17 cellular contexts compared by ENCODE assay signal in the genomic region with DNA sequence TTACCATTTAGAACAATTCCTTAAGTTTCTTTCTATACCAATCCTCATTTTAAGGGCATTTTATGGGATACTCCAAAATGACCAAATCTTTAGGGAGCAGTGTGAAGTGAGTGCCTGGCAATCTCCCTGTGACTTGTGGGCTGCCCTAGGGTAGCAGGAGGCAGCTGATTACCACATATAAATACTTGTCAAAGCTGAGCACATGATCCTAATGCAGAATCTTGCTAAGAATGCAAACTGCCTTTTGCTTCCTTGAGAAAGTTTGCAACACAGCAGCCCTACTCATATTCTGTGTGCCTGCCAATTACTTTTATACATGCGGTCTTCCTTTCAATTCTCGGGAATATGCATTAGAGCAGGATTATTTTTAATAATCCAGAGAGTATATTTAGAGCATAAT. TPM values are rescaled to one million over a fixed set of nuclear protein-coding genes. Genes with fewer than 3 reads are reported as not detected.
DNase-seq lines count a peak whose midpoint lies in the region; ATAC-seq and TF ChIP-seq lines count a peak whose summit lies in the region.
"Had no signal": no experiment of that assay in that cellular context is flagged by ENCODE, and none has a peak within 500 bp of the region (broad histone marks: within the 10 kb centered on the region; RNA-seq: fewer than 3 reads in every experiment).

No MANE protein-coding gene starts in this region.

- H3K4me3 Mint-ChIP-seq in osteocyte (ENCODE audit: unreplicated experiment), result no peak overlapping the region
- H3K4me3 Mint-ChIP-seq in activated T-cell treated with anti-CD3 and anti-CD28 coated beads, Interleukin-2, amount 50 U/mL, for 4 hours, result no peak overlapping the region
- H3K4me3 Mint-ChIP-seq: activated CD8-positive, alpha-beta T cell treated with anti-CD3 and anti-CD28 coated beads, Interleukin-2, amount 10 ng/mL, durations not matched to agents 7 days and 5 days; activated naive CD4-positive, alpha-beta T cell treated with anti-CD3 and anti-CD28 coated beads, Interleukin-2, amount 10 ng/mL, durations not matched to agents 7 days and 5 days; B cell; stimulated activated naive B cell treated with anti-CD40 and anti-IgM and Interleukin-4, amounts not matched to agents 10 μg/mL and 1 μg/mL and 100 μg/mL, for 72 hours had no signal

- TF ChIP-seq CTCF in choroid plexus epithelial cell (conservative IDR thresholded peaks at IDR 0.05; ENCODE audit: low read depth, low read length), result no peak
- TF ChIP-seq CTCF in osteocyte (IDR thresholded peaks at IDR 0.05), result no peak
- TF ChIP-seq CTCF in omental fat pad (IDR thresholded peaks at IDR 0.05), result no peak
- no peak for TF ChIP-seq CTCF in GM13976 (IDR thresholded peaks at IDR 0.05; ENCODE audit: borderline replicate concordance, control extremely low read depth, extremely low read depth, insufficient read depth, missing control alignments)

- DNase-seq in GF-D8 (lab: John Stamatoyannopoulos, UW), result peak; percentile 75
- DNase-seq in NOMO-1 treated with dmso at 0.1 percent for 144 hours (lab: John Stamatoyannopoulos, UW; ENCODE audit: unreplicated experiment), result peak; percentile 64
- DNase-seq in choroid plexus epithelial cell (ENCODE audit: low read depth), result peak; percentile 83
- no peak for DNase-seq in osteocyte (ENCODE audit: extremely low spot score, unreplicated experiment)
- DNase-seq in omental fat pad (ENCODE audit: low spot score), result no peak
- DNase-seq in activated T-cell treated with anti-CD3 and anti-CD28 coated beads, Interleukin-2, amount 50 U/mL, for 4 hours, result no peak
- DNase-seq in GM13976 (ENCODE audit: low spot score), result no peak
- DNase-seq: activated CD8-positive, alpha-beta T cell treated with anti-CD3 and anti-CD28 coated beads, Interleukin-2, amount 10 ng/mL, durations not matched to agents 7 days and 5 days; activated naive CD4-positive, alpha-beta T cell treated with anti-CD3 and anti-CD28 coated beads, Interleukin-2, amount 10 ng/mL, durations not matched to agents 7 days and 5 days; gastrocnemius medialis; NCI-H1694 treated with DMSO at 0.1 percent for 48 hours; stimulated activated CD4-positive, alpha-beta T cell treated with anti-CD3 and anti-CD28 coated beads, Interleukin-4, amount 100 ng/mL, for 1 hour; stimulated activated naive B cell treated with anti-CD40 and anti-IgM and Interleukin-4, amounts not matched to agents 10 μg/mL and 1 μg/mL and 100 μg/mL, for 72 hours had no signal

- in situ Hi-C loops in GM13976 (cut with MboI; ENCODE audit: low sequenced_read_pairs, unreplicated experiment), result no loop called here

- no peak for ATAC-seq in omental fat pad (ENCODE audit: low FRiP score)
- ATAC-seq in activated T-cell treated with anti-CD3 and anti-CD28 coated beads, Interleukin-2, amount 50 U/mL, for 4 hours, result no peak
- no peak for ATAC-seq in HG02884 (IDR thresholded peaks at IDR 0.05; ENCODE audit: unreplicated experiment)
- ATAC-seq: activated CD8-positive, alpha-beta T cell treated with anti-CD3 and anti-CD28 coated beads, Interleukin-2, amount 10 ng/mL, durations not matched to agents 7 days and 5 days; gastrocnemius medialis; HepG2; stimulated activated naive B cell treated with anti-CD40 and anti-IgM and Interleukin-4, amounts not matched to agents 10 μg/mL and 1 μg/mL and 100 μg/mL, for 72 hours had no signal

- H3K4me3 ChIP-seq in choroid plexus epithelial cell (ENCODE audit: low read depth, low read length), result no peak overlapping the region
- H3K4me3 ChIP-seq: colonic mucosa, gastrocnemius medialis had no signal

- H3K4me1 Mint-ChIP-seq in osteocyte (ENCODE audit: unreplicated experiment), result peaks cover 69% of the 10 kb centered on the region
- no peaks in the 10 kb centered on the region for H3K4me1 Mint-ChIP-seq in activated T-cell treated with anti-CD3 and anti-CD28 coated beads, Interleukin-2, amount 50 U/mL, for 4 hours (ENCODE audit: low read depth)
- H3K4me1 Mint-ChIP-seq: activated naive CD4-positive, alpha-beta T cell treated with anti-CD3 and anti-CD28 coated beads, Interleukin-2, amount 10 ng/mL, durations not matched to agents 7 days and 5 days; B cell had no signal

- no peaks in the 10 kb centered on the region for H3K9me3 Mint-ChIP-seq in osteocyte (ENCODE audit: unreplicated experiment)
- H3K9me3 Mint-ChIP-seq in activated T-cell treated with anti-CD3 and anti-CD28 coated beads, Interleukin-2, amount 50 U/mL, for 4 hours, result no peaks in the 10 kb centered on the region
- H3K9me3 Mint-ChIP-seq: activated naive CD4-positive, alpha-beta T cell treated with anti-CD3 and anti-CD28 coated beads, Interleukin-2, amount 10 ng/mL, durations not matched to agents 7 days and 5 days; stimulated activated naive B cell treated with anti-CD40 and anti-IgM and Interleukin-4, amounts not matched to agents 10 μg/mL and 1 μg/mL and 100 μg/mL, for 72 hours had no signal

- H3K36me3 Mint-ChIP-seq in osteocyte (ENCODE audit: unreplicated experiment), result no peaks in the 10 kb centered on the region
- no peaks in the 10 kb centered on the region for H3K36me3 Mint-ChIP-seq in activated T-cell treated with anti-CD3 and anti-CD28 coated beads, Interleukin-2, amount 50 U/mL, for 4 hours (ENCODE audit: insufficient read depth)
- H3K36me3 Mint-ChIP-seq: activated naive CD4-positive, alpha-beta T cell treated with anti-CD3 and anti-CD28 coated beads, Interleukin-2, amount 10 ng/mL, durations not matched to agents 7 days and 5 days; stimulated activated naive B cell treated with anti-CD40 and anti-IgM and Interleukin-4, amounts not matched to agents 10 μg/mL and 1 μg/mL and 100 μg/mL, for 72 hours had no signal

- no peaks in the 10 kb centered on the region for H3K27me3 Mint-ChIP-seq in osteocyte (ENCODE audit: unreplicated experiment)
- H3K27me3 Mint-ChIP-seq in activated T-cell treated with anti-CD3 and anti-CD28 coated beads, Interleukin-2, amount 50 U/mL, for 4 hours (ENCODE audit: low read depth), result peaks cover 11% of the 10 kb centered on the region

- peak overlapping the region; percentile 77 for H3K27ac Mint-ChIP-seq in osteocyte (ENCODE audit: unreplicated experiment)
- H3K27ac Mint-ChIP-seq: activated CD8-positive, alpha-beta T cell treated with anti-CD3 and anti-CD28 coated beads, Interleukin-2, amount 10 ng/mL, durations not matched to agents 7 days and 5 days; activated naive CD4-positive, alpha-beta T cell treated with anti-CD3 and anti-CD28 coated beads, Interleukin-2, amount 10 ng/mL, durations not matched to agents 7 days and 5 days; B cell; stimulated activated naive B cell treated with anti-CD40 and anti-IgM and Interleukin-4, amounts not matched to agents 10 μg/mL and 1 μg/mL and 100 μg/mL, for 72 hours had no signal

RNA-seq across cellular contexts. Expression of a gene that starts 18.2 kb away (rescaled TPM):
- total RNA-seq in osteocyte (874 and 888 TPM in 2 replicates), omental fat pad (10 to 100 TPM in 1 of 4 donors, 1 to 10 TPM in 3; 4.4 to 17.2 (median 6.8) TPM)
- total RNA-seq in activated T-cell treated with anti-CD3 and anti-CD28 coated beads, Interleukin-2, amount 50 U/mL, for 4 hours, result 10 to 100 TPM in 1 of 3 donors, 1 to 10 TPM in 2; 5.4 to 16.0 (median 10.0) TPM

Comparison
In these comparisons a context has a peak if more than half of its experiments do, and no peak if none do; other contexts are left out.
1. DNase-seq: peak in GF-D8 (single experiment), NOMO-1 treated with dmso at 0.1 percent for 144 hours (single experiment) and choroid plexus epithelial cell (single experiment); none in osteocyte (single experiment), omental fat pad (single experiment), activated T-cell treated with anti-CD3 and anti-CD28 coated beads, Interleukin-2, amount 50 U/mL, for 4 hours (single experiment) and GM13976 (single experiment).
2. RNA of a gene that starts 18.2 kb away (total RNA-seq): 874 to 888 TPM in osteocyte; 5.4 to 16.0 TPM in activated T-cell treated with anti-CD3 and anti-CD28 coated beads, Interleukin-2, amount 50 U/mL, for 4 hours and 4.4 to 17.2 TPM in omental fat pad; every median in the first group is over 10 times any median in the second.